In genomic region chr3:72245183-72245811, GRCh38 we compare ENCODE assay signal across 12 cellular contexts.
DNase-seq lines count a peak whose midpoint lies in the region; ATAC-seq, FAIRE-seq and TF ChIP-seq lines count a peak whose summit lies in the region.
"Had no signal": no experiment of that assay in that cellular context is flagged by ENCODE, and none has a peak within 500 bp of the region (broad histone marks: within the 10 kb centered on the region; RNA-seq: fewer than 3 reads in every experiment).

No MANE protein-coding gene starts in this region.

- no peak overlapping the region for H3K4me3 Mint-ChIP-seq in T-cell

- CTCF ChIA-PET in H1 (lab: Charles Lee; ENCODE audit: partially characterized antibody) = interaction anchor here (0.8 to 1.3 kb wide), 5 partner anchors 13 to 315 kb away, joined by 3 to 4 read pairs (median 3); no protein-coding TSS in a partner anchor
- CTCF ChIA-PET in T-cell (lab: Charles Lee) = interaction anchor here in 1 of 2 donors (0.6 kb wide), 1 partner anchor 577 kb away, joined by 3 read pairs; no protein-coding TSS in a partner anchor

- 0 out of 7 replicates have a peak, but pooled peaks cover 0 to 2% (median 0%) of the 10 kb centered on the region in 4 experiments for H3K4me1 ChIP-seq in H1 (replicated peaks in 1 of 4; ENCODE audit: control insufficient read depth in 3 of 4, insufficient read depth in 4 of 4, low read length in 3 of 4)
- H3K4me1 ChIP-seq in uterus = no peaks in the 10 kb centered on the region

- no peaks in the 10 kb centered on the region; the same call in 1 of the 2 replicates for H3K23me2 ChIP-seq in H1 (ENCODE audit: low read depth, low read length)

- no peak overlapping the region for H3K23ac ChIP-seq in H1 (ENCODE audit: insufficient read length)

- H2BK12ac ChIP-seq in H1 (ENCODE audit: low read depth, low read length) = no peak overlapping the region

- H3K4me3 ChIP-seq in H1 (ENCODE audit: extremely low read depth in 1 of 4, insufficient read depth in 2 of 4, low read depth in 3 of 4, low read length in 4 of 4) (no peak overlapping the region), uterus (no peak overlapping the region)
- H3K4me3 ChIP-seq: SK-N-MC had no signal

- no peak overlapping the region for H2BK120ac ChIP-seq in H1 (replicated peaks; ENCODE audit: low read depth, low read length)

- 0 out of 2 replicates have a peak overlapping the region, but pooled peaks have one; percentile 7 for H4K8ac ChIP-seq in H1 (ENCODE audit: extremely low read depth, insufficient read depth, low read length)

- no peak overlapping the region for H3K4me2 ChIP-seq in H1 (ENCODE audit: insufficient read depth in 1 of 2, low read depth in 2 of 2, low read length in 2 of 2)

- no peak overlapping the region for H2AFZ ChIP-seq in H1 (ENCODE audit: low read length)

- H2BK20ac ChIP-seq in H1 (ENCODE audit: low read length) = no peak overlapping the region

- H3K36me3 Mint-ChIP-seq in T-cell = no peaks in the 10 kb centered on the region

- ATAC-seq in T-cell (replicated peaks in 1 of 4) = no peak

- H3K79me1 ChIP-seq in H1 (ENCODE audit: low read depth, low read length) = no peaks in the 10 kb centered on the region

- DNase-seq in NCI-H446 (lab: John Stamatoyannopoulos, UW) (peak; percentile 69 to 86), H1 (ENCODE audit: low read depth in 1 of 2, low spot score in 2 of 2) (no peak), medulla oblongata (ENCODE audit: extremely low spot score) (peak; percentile 47), uterus (peak; percentile 60 to 64), T-cell (no peak), NCI-H187 (lab: John Stamatoyannopoulos, UW) (no peak), CD1c-positive myeloid dendritic cell (ENCODE audit: extremely low spot score) (no peak)
- DNase-seq: activated gamma-delta T cell treated with Interleukin-2 at 50 U/mL for 16 hours; KBM-7; NCI-H2227 treated with DMSO at 0.1 percent for 48 hours; stimulated activated CD4-positive, alpha-beta T cell treated with anti-CD3 and anti-CD28 coated beads, Interleukin-2, amount 100 ng/mL, for 24 hours had no signal

- H2AK5ac ChIP-seq in H1 (ENCODE audit: low read depth, low read length) = no peak overlapping the region

- no peak overlapping the region for H4K91ac ChIP-seq in H1 (replicated peaks; ENCODE audit: insufficient read length, low read length)

- TF ChIP-seq CTCF in H1 (IDR thresholded peaks at IDR 0.05; ENCODE audit: control extremely low read depth in 1 of 3, insufficient read depth in 1 of 3, low read depth in 1 of 3, low read length in 3 of 3) = no peak
- peak in 1 of 4 experiments; percentile 1 for TF ChIP-seq CTCF in uterus (IDR thresholded peaks at IDR 0.05)

- FAIRE-seq in H1 (lab: Jason Lieb, UNC) = no peak

- intact Hi-C loops in uterus (cut with DNase I; ENCODE audit: low total_unique reads) = no loop called here

- no peak overlapping the region for H3K27ac ChIP-seq in H1 (ENCODE audit: low read depth, low read length)
- peak overlapping the region in 1 of 2 donors; percentile 16 for H3K27ac ChIP-seq in uterus
- H3K27ac ChIP-seq: SK-N-MC had no signal

- TF ChIP-seq POLR2A in H1 (IDR thresholded peaks at IDR 0.05; ENCODE audit: control extremely low read depth in 1 of 2, low read depth in 2 of 2, low read length in 2 of 2) (no peak), uterus (IDR thresholded peaks at IDR 0.05) (no peak)

- no peak for TF ChIP-seq EP300 in H1 (IDR thresholded peaks at IDR 0.05; ENCODE audit: borderline replicate concordance in 1 of 2, low read depth in 2 of 2, low read length in 2 of 2)

- 84% methylated on average over 9 of the region's 9 CpGs; no CpG with 5 or more reads in 1 of the 2 experiments for WGBS in H1 (ENCODE audit: extremely low coverage in 1 of 2, insufficient coverage in 1 of 2, insufficient read length in 1 of 2, insufficient replicate concordance in 2 of 2, low coverage in 1 of 2, low lambda C conversion rate in 2 of 2, missing lambda C conversion rate in 1 of 2), 2 experiments

- no peaks in the 10 kb centered on the region for H3K9me3 ChIP-seq in H1 (ENCODE audit: insufficient read depth in 2 of 2, low read depth in 1 of 2, low read length in 1 of 2)
- H3K9me3 ChIP-seq in uterus = no peaks in the 10 kb centered on the region

- H3K9me3 Mint-ChIP-seq in T-cell = no peaks in the 10 kb centered on the region

- H3K56ac ChIP-seq in H1 (replicated peaks; ENCODE audit: insufficient read length, low read depth, low read length) = no peak overlapping the region

- POLR2A ChIA-PET in H1 (lab: Charles Lee; ENCODE audit: partially characterized antibody) = no interaction called here
- POLR2A ChIA-PET in T-cell (lab: Charles Lee) = interaction anchor here in 1 of 2 donors (0.5 kb wide), 1 partner anchor 63 kb away, joined by 3 read pairs; no protein-coding TSS in a partner anchor

- no peak overlapping the region for H3K27ac Mint-ChIP-seq in T-cell

- no peak overlapping the region for H3K18ac ChIP-seq in H1 (ENCODE audit: extremely low read depth, low read length)

- H3K4me1 Mint-ChIP-seq in T-cell = peaks cover 0 to 4% (median 0%) of the 10 kb centered on the region in 3 donors

- H4K5ac ChIP-seq in H1 (ENCODE audit: insufficient read length, low read depth, low read length) = no peak overlapping the region

- H3K27me3 Mint-ChIP-seq in T-cell = no peaks in the 10 kb centered on the region

- no peaks in the 10 kb centered on the region for H3K36me3 ChIP-seq in H1 (ENCODE audit: control insufficient read depth in 2 of 4, insufficient read depth in 4 of 4, low read length in 3 of 4)
- no peaks in the 10 kb centered on the region for H3K36me3 ChIP-seq in uterus

- no peak for TF ChIP-seq RAD21 in H1 (IDR thresholded peaks at IDR 0.05 in 1 of 2, conservative IDR thresholded peaks at IDR 0.05 in 1 of 2; ENCODE audit: low read depth in 2 of 2, low read length in 2 of 2)

- H3K14ac ChIP-seq in H1 (ENCODE audit: insufficient read length) = no peak overlapping the region

- H2BK5ac ChIP-seq in H1 (ENCODE audit: low read depth, low read length) = no peak overlapping the region

- no peak overlapping the region for H3K9ac ChIP-seq in H1 (replicated peaks in 1 of 4; ENCODE audit: extremely low read depth in 1 of 4, low read depth in 3 of 4, low read length in 3 of 4)

- no peaks in the 10 kb centered on the region for H4K20me1 ChIP-seq in H1 (replicated peaks in 1 of 2; ENCODE audit: control insufficient read depth in 1 of 2, insufficient read depth in 2 of 2, low read length in 2 of 2)

- no peak overlapping the region for H2BK15ac ChIP-seq in H1 (ENCODE audit: low read length)

- no peak overlapping the region for H3K4ac ChIP-seq in H1 (replicated peaks; ENCODE audit: insufficient read length, low read depth, low read length)

- no peaks in the 10 kb centered on the region for H3K79me2 ChIP-seq in H1 (ENCODE audit: control insufficient read depth in 1 of 2, insufficient read depth in 2 of 2, low read length in 2 of 2)

- H3K27me3 ChIP-seq in H1 (replicated peaks in 1 of 4; ENCODE audit: control insufficient read depth in 3 of 4, extremely low read depth in 1 of 4, insufficient read depth in 3 of 4, low read length in 3 of 4) (no peaks in the 10 kb centered on the region), uterus (no peaks in the 10 kb centered on the region)

TF ChIP-seq in H1, 55 proteins besides CTCF, POLR2A, EP300 and RAD21:
- no peak for TF ChIP-seq FOSL1 (IDR thresholded peaks at IDR 0.05; ENCODE audit: insufficient read depth, low read depth, low read length)
- no peak for TF ChIP-seq GTF2F1 (IDR thresholded peaks at IDR 0.05; ENCODE audit: borderline replicate concordance, low read depth, low read length)
- TF ChIP-seq EZH2 (IDR thresholded peaks at IDR 0.05; ENCODE audit: low read depth, low read length, severe bottlenecking) = no peak
- no peak for TF ChIP-seq SRF (IDR thresholded peaks at IDR 0.05; ENCODE audit: low read depth, low read length)
- no peak for TF ChIP-seq RBBP5 (IDR thresholded peaks at IDR 0.05; ENCODE audit: borderline replicate concordance, low read depth, low read length)
- no peak for TF ChIP-seq MAFK (IDR thresholded peaks at IDR 0.05; ENCODE audit: low read depth, low read length)
- TF ChIP-seq TBP (IDR thresholded peaks at IDR 0.05; ENCODE audit: low read depth, low read length) = no peak
- TF ChIP-seq USF2 (IDR thresholded peaks at IDR 0.05; ENCODE audit: low read length) = no peak

Comparison
In these comparisons a context has a peak if more than half of its experiments do, and no peak if none do; other contexts are left out.
1. DNase-seq: peak in NCI-H446 (2 of 2), medulla oblongata (single experiment) and uterus (2 of 2); none in H1 (0 of 2), T-cell (0 of 34), NCI-H187 (0 of 2) and CD1c-positive myeloid dendritic cell (single experiment).